In the genomic region with DNA sequence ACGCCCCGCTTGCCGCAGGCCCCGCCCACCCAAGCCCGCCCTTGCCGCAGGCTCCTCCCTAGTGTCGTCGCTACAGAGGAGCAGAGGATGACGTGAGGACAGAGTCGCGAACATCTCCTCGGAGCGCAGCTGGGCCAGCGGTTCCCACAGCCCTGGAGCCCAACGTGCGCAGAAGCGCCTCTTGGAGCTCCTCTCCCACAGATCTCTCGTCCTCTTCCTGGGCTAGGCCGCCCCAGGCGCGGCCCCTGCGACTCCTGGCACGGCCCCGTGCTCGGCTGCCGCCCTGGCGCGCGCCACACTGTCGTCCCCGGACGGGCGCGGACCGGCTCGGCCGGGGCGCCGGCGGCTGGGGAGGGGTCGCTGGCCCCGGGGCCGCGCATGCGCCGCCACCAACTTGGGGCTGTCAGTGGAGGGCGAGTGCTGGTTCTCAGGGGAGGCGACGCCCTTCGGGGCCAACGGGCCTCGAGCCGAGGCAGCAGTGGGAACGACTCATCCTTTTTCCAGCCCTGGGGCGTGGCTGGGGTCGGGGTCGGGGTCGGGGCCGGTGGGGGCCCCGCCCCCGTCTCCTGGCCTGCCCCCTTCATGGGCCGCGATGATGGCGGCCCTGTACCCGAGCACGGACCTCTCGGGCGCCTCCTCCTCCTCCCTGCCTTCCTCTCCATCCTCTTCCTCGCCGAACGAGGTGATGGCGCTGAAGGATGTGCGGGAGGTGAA, we compare ENCODE assay signal across 8 cellular contexts. TPM values are rescaled to one million over a fixed set of nuclear protein-coding genes. Genes with fewer than 3 reads are reported as not detected.
DNase-seq lines count a peak whose midpoint lies in the region; ATAC-seq, FAIRE-seq and TF ChIP-seq lines count a peak whose summit lies in the region.

A gene (plus strand): TSS at position 67 of the 714 bp plus-strand sequence. CDS start 526 bp downstream, at position 593.

- H3K9me3 Mint-ChIP-seq in activated B cell treated with CpG ODN at 0.5 μM for 24 hours = peaks cover 3% of the 10 kb centered on the region

- H3K4me2 ChIP-seq in keratinocyte (ENCODE audit: control insufficient read depth, extremely low read depth, insufficient read depth, low read depth, low read length) = peak within 1 kb of the TSS; percentile 98

- intact Hi-C loops in activated B cell treated with CpG ODN at 0.5 μM for 24 hours (cut with micrococcal nuclease) = loop anchor here (1.0 to 10.0 kb wide), 7 partner anchors 128 to 989 kb away; a partner anchor contains a TSS

- POLR2A ChIA-PET in activated B cell treated with CpG ODN at 0.5 μM for 24 hours (lab: Charles Lee) = interaction anchor here (1.2 to 1.6 kb wide), 2 partner anchors 146 to 277 kb away, joined by 8 to 9 read pairs; a partner anchor contains a TSS

- TF ChIP-seq CTCF in activated B cell treated with CpG ODN at 0.5 μM for 24 hours (IDR thresholded peaks at IDR 0.05) = no peak
- no peak for TF ChIP-seq CTCF in keratinocyte (optimal IDR thresholded peaks at IDR 0.05 in 1 of 3, IDR thresholded peaks at IDR 0.05 in 1 of 3, conservative IDR thresholded peaks at IDR 0.05 in 1 of 3; ENCODE audit: extremely low read depth in 1 of 3, insufficient read depth in 2 of 3, low read length in 3 of 3)

- peaks cover 22% of the 10 kb centered on the region for H3K27me3 Mint-ChIP-seq in activated B cell treated with CpG ODN at 0.5 μM for 24 hours

- no peaks in the 10 kb centered on the region for H3K27me3 ChIP-seq in keratinocyte (ENCODE audit: control insufficient read depth, extremely low read depth, insufficient read depth, low read length)

- H3K27ac ChIP-seq in keratinocyte (ENCODE audit: control insufficient read depth, insufficient read depth, low read length) = peak within 1 kb of the TSS; percentile 58

- H3K27ac Mint-ChIP-seq in activated B cell treated with CpG ODN at 0.5 μM for 24 hours = peak within 1 kb of the TSS; percentile 76

- DNase-seq in NCI-H524 (lab: John Stamatoyannopoulos, UW) (peak; percentile 66 to 88), NCI-H524 treated with DMSO at 0.1 percent for 48 hours (lab: John Stamatoyannopoulos, UW) (no peak), NCI-H2107 (lab: John Stamatoyannopoulos, UW) (peak; percentile 86), activated B cell treated with CpG ODN at 0.5 μM for 24 hours (peak; percentile 54), keratinocyte (ENCODE audit: low read depth, low spot score) (peak; percentile 41)
- DNase-seq in central memory CD4-positive, alpha-beta T cell = peak; percentile 81
- DNase-seq in stimulated activated CD4-positive, alpha-beta T cell treated with anti-CD3 and anti-CD28 coated beads, Interleukin-12 subunit alpha, Interleukin-12 subunit beta, amount 100 ng/mL, for 4 hours = peak; percentile 38

- H2AFZ ChIP-seq in keratinocyte (ENCODE audit: control insufficient read depth, low read length) = peak within 1 kb of the TSS; percentile 99

- dilution Hi-C loops in keratinocyte (cut with MboI; ENCODE audit: extremely low pct_ligation_motif_present, low sequenced_read_pairs) = no loop called here

- CTCF ChIA-PET in activated B cell treated with CpG ODN at 0.5 μM for 24 hours (lab: Charles Lee) = no interaction called here

- peak within 1 kb of the TSS; percentile 70 to 93 (median 88) for H3K4me3 ChIP-seq in keratinocyte (ENCODE audit: control insufficient read depth in 2 of 3, extremely low read depth in 1 of 3, insufficient read depth in 2 of 3, low read depth in 1 of 3, low read length in 3 of 3)

- H3K9ac ChIP-seq in keratinocyte (ENCODE audit: control insufficient read depth, extremely low read depth, insufficient read depth, low read length) = peak within 1 kb of the TSS; percentile 83

- peaks cover 1% of the 10 kb centered on the region for H3K36me3 Mint-ChIP-seq in activated B cell treated with CpG ODN at 0.5 μM for 24 hours (ENCODE audit: low read depth)

- peak within 1 kb of the TSS; percentile 87 for H3K4me3 Mint-ChIP-seq in activated B cell treated with CpG ODN at 0.5 μM for 24 hours

- no peaks in the 10 kb centered on the region for H3K9me1 ChIP-seq in keratinocyte (ENCODE audit: control insufficient read depth, extremely low read depth, insufficient read depth, low read length)

- no peaks in the 10 kb centered on the region for H4K20me1 ChIP-seq in keratinocyte (ENCODE audit: control insufficient read depth, extremely low read depth, insufficient read depth, low read length)

- H3K4me1 ChIP-seq in keratinocyte (ENCODE audit: control insufficient read depth, extremely low read depth, insufficient read depth, low read length) = peaks cover 4% of the 10 kb centered on the region

- H3K79me2 ChIP-seq in keratinocyte (ENCODE audit: control insufficient read depth, insufficient read depth, low read length) = peaks cover 3% of the 10 kb centered on the region

- FAIRE-seq in keratinocyte (lab: Jason Lieb, UNC) = no peak

- peaks cover 5% of the 10 kb centered on the region for H3K4me1 Mint-ChIP-seq in activated B cell treated with CpG ODN at 0.5 μM for 24 hours

- no peaks in the 10 kb centered on the region for H3K9me3 ChIP-seq in keratinocyte (ENCODE audit: control insufficient read depth, low read depth, low read length)

- peak; percentile 94 for ATAC-seq in HG03025 (IDR thresholded peaks at IDR 0.05; ENCODE audit: low FRiP score, unreplicated experiment)
- peak; percentile 95 for ATAC-seq in activated B cell treated with CpG ODN at 0.5 μM for 24 hours (ENCODE audit: low read depth)

- no peaks in the 10 kb centered on the region for H3K36me3 ChIP-seq in keratinocyte (ENCODE audit: control insufficient read depth in 2 of 2, extremely low read depth in 1 of 2, insufficient read depth in 2 of 2, low read length in 2 of 2)

RNA-seq across cellular contexts. Expression of the gene that starts here (rescaled TPM):
- total RNA-seq in activated B cell treated with CpG ODN at 0.5 μM for 24 hours = 1.2 and 1.3 TPM in 2 replicates
- 3.9 to 9.1 TPM (median 5.1 TPM) in 3 replicates for polyA plus RNA-seq in keratinocyte
- 1.9 TPM for polyA plus RNA-seq in keratinocyte (2011; ENCODE audit: low read depth)
- 2.3 and 3.9 TPM in 2 replicates for polyA plus RNA-seq in keratinocyte (2011; cell fraction: cytosol; rRNA removed)
- polyA plus RNA-seq in keratinocyte (2011; cell fraction: nucleus; rRNA removed) = 12.7 and 13.5 TPM in 2 replicates
- polyA plus RNA-seq in keratinocyte (2012; ENCODE audit: low replicate concordance) = 1.7 and 3.3 TPM in 2 replicates
- 3.1 to 14.7 TPM (median 12.8 TPM) in 3 replicates for polyA minus RNA-seq in keratinocyte
- 4.4 TPM for polyA minus RNA-seq in keratinocyte (2011; cell fraction: cytosol; rRNA and poly(A)+ RNA removed)
- 17.0 and 30.0 TPM in 2 replicates for polyA minus RNA-seq in keratinocyte (2011; cell fraction: nucleus; rRNA and poly(A)+ RNA removed)
